Comparison of ENCODE assay signal across 19 cellular contexts in the genomic region with DNA sequence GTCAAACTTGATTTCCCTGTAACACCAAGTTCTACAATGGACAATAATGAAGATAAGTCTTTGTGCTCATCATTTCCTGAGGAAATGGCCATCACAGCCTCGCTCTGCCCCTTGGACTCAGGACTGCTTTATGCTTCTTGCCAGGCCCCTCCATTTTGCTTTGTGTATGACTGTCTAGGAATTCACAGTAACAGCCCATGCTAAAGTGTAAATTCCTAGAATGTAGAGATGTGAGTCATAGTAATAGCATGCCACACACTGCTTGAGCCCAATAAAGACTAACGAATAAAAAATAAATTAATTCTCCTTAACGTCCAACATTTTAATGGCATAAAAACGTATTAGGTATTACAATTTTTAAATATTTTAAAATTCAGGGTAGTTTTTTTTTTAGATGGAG.
"Had no signal": no experiment of that assay in that cellular context is flagged by ENCODE, and none has a peak within 500 bp of the region (broad histone marks: within the 10 kb centered on the region; RNA-seq: fewer than 3 reads in every experiment).

No MANE protein-coding gene starts in this region.

- H3K27me3 ChIP-seq: body of pancreas, sigmoid colon, stomach had no signal

- H3K4me3 Mint-ChIP-seq: activated CD4-positive, alpha-beta memory T cell treated with anti-CD3 and anti-CD28 coated beads, Interleukin-2, amount 10 ng/mL, durations not matched to agents 7 days and 5 days; activated naive CD8-positive, alpha-beta T cell treated with anti-CD3 and anti-CD28 coated beads, Interleukin-2, amount 50 U/mL, for 24 hours; dendritic cell treated with granulocyte-macrophage colony-stimulating factor and Interleukin-4, amounts not matched to agents 40 ng/mL and 50 ng/mL, for 4 days; memory B cell; nephron had no signal

- H3K4me1 ChIP-seq: body of pancreas, psoas muscle, sigmoid colon, stomach had no signal

- H3K4me1 Mint-ChIP-seq: activated CD4-positive, alpha-beta memory T cell treated with anti-CD3 and anti-CD28 coated beads, Interleukin-2, amount 10 ng/mL, durations not matched to agents 7 days and 5 days; activated naive CD8-positive, alpha-beta T cell treated with anti-CD3 and anti-CD28 coated beads, Interleukin-2, amount 50 U/mL, for 24 hours; memory B cell had no signal

- H3K9me3 ChIP-seq: body of pancreas, psoas muscle, sigmoid colon, stomach, thoracic aorta had no signal

- H3K9me3 Mint-ChIP-seq: memory B cell, nephron had no signal

- H3K36me3 Mint-ChIP-seq: memory B cell had no signal

- H3K36me3 ChIP-seq: sigmoid colon, stomach, thoracic aorta had no signal

- H3K27ac Mint-ChIP-seq: activated CD4-positive, alpha-beta memory T cell treated with anti-CD3 and anti-CD28 coated beads, Interleukin-2, amount 10 ng/mL, durations not matched to agents 7 days and 5 days; activated naive CD8-positive, alpha-beta T cell treated with anti-CD3 and anti-CD28 coated beads, Interleukin-2, amount 50 U/mL, for 24 hours; dendritic cell treated with granulocyte-macrophage colony-stimulating factor and Interleukin-4, amounts not matched to agents 40 ng/mL and 50 ng/mL, for 4 days; memory B cell; nephron had no signal

- DNase-seq: activated CD4-positive, alpha-beta memory T cell treated with anti-CD3 and anti-CD28 coated beads, Interleukin-2, amount 10 ng/mL, durations not matched to agents 7 days and 5 days; activated CD8-positive, alpha-beta memory T cell treated with anti-CD3 and anti-CD28 coated beads, Interleukin-2, amount 50 U/mL, for 4 hours; activated naive CD4-positive, alpha-beta T cell; activated naive CD8-positive, alpha-beta T cell treated with anti-CD3 and anti-CD28 coated beads, Interleukin-2, amount 50 U/mL, for 24 hours; body of pancreas; foreskin melanocyte; head of caudate nucleus; islet precursor cell; occipital lobe; psoas muscle; sigmoid colon; stimulated activated CD4-positive, alpha-beta T cell treated with anti-CD3 and anti-CD28 coated beads, Interleukin-4, amount 100 ng/mL, for 4 hours; stomach; SW 1271 had no signal

- H3K4me3 ChIP-seq: body of pancreas, psoas muscle, sigmoid colon, stomach, thoracic aorta had no signal

- H3K27me3 Mint-ChIP-seq: activated CD4-positive, alpha-beta memory T cell treated with anti-CD3 and anti-CD28 coated beads, Interleukin-2, amount 10 ng/mL, durations not matched to agents 7 days and 5 days; activated naive CD8-positive, alpha-beta T cell treated with anti-CD3 and anti-CD28 coated beads, Interleukin-2, amount 50 U/mL, for 24 hours; dendritic cell treated with granulocyte-macrophage colony-stimulating factor and Interleukin-4, amounts not matched to agents 40 ng/mL and 50 ng/mL, for 4 days; memory B cell had no signal

- ATAC-seq: activated naive CD8-positive, alpha-beta T cell treated with anti-CD3 and anti-CD28 coated beads, Interleukin-2, amount 50 U/mL, for 24 hours; body of pancreas; left lobe of liver; psoas muscle had no signal

- H3K27ac ChIP-seq: body of pancreas, psoas muscle, sigmoid colon, stomach, thoracic aorta had no signal
